ENCODE assay signal across 18 cellular contexts in the genomic region with DNA sequence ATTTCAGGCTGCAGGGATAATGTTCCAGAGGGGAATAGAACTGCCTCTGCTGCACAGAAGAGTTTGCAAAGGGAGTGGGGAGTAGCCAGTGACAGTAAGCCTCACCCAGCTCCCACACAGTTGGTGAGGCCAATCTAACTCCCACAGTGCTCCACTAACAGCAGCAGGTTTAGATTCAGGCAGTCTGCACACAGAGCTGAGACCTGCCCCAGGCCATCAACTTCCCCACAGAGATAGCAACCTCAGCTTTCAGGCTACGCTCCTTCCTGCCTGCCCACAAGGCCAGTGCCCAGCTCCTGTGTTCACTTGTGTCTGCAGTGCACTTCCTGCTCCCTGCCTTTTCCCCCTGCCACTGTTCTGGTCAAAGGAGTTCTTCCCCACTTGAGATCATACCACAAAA.
"Had no signal": no experiment of that assay in that cellular context is flagged by ENCODE, and none has a peak within 500 bp of the region (broad histone marks: within the 10 kb centered on the region; RNA-seq: fewer than 3 reads in every experiment).

No MANE protein-coding gene starts in this region.

- ATAC-seq: left colon had no signal

- H3K27me3 ChIP-seq: colonic mucosa had no signal

- H3K9me3 ChIP-seq: colonic mucosa, tibial artery had no signal

- H3K36me3 ChIP-seq: colonic mucosa, tibial artery had no signal

- FAIRE-seq: islet of Langerhans had no signal

- H3K4me1 ChIP-seq: colonic mucosa, tibial artery had no signal

- H3K4me3 ChIP-seq: colonic mucosa, tibial artery had no signal

- H3K27ac ChIP-seq: colonic mucosa, epithelial cell of prostate, tibial artery had no signal

- DNase-seq: activated B cell treated with CpG ODN at 0.5 μM for 24 hours; activated CD4-positive, alpha-beta memory T cell treated with anti-CD3 and anti-CD28 coated beads for 36 hours; activated CD4-positive, alpha-beta T cell treated with anti-CD3 and anti-CD28 coated beads for 4 hours; activated naive CD8-positive, alpha-beta T cell treated with anti-CD3 and anti-CD28 coated beads, Interleukin-2, amount 10 ng/mL, durations not matched to agents 7 days and 5 days; activated T-cell treated with anti-CD3 and anti-CD28 coated beads for 4 hours; anterior cingulate cortex; colonic mucosa; endodermal cell; foreskin fibroblast; left colon; midbrain; nephron progenitor cell; retina; stimulated activated naive CD4-positive, alpha-beta T cell treated with Interleukin-2 at 50 U/mL for 16 hours; T-helper 2 cell; tibial artery had no signal
